ENCODE assay signal across 2 cellular contexts in the genomic region with DNA sequence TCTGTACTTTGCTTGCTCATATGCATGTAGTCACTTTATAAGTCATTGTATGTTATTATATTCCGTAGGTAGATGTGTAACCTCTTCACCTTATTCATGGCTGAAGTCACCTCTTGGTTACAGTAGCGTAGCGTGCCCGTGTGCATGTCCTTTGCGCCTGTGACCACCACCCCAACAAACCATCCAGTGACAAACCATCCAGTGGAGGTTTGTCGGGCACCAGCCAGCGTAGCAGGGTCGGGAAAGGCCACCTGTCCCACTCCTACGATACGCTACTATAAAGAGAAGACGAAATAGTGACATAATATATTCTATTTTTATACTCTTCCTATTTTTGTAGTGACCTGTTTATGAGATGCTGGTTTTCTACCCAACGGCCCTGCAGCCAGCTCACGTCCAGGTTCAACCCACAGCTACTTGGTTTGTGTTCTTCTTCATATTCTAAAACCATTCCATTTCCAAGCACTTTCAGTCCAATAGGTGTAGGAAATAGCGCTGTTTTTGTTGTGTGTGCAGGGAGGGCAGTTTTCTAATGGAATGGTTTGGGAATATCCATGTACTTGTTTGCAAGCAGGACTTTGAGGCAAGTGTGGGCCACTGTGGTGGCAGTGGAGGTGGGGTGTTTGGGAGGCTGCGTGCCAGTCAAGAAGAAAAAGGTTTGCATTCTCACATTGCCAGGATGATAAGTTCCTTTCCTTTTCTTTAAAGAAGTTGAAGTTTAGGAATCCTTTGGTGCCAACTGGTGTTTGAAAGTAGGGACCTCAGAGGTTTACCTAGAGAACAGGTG.
TF ChIP-seq lines count a peak whose summit lies in the region.

No MANE protein-coding gene starts in this region.

TF ChIP-seq in HCT116, 20 proteins besides CTCF, POLR2A, EP300 and RAD21:
- no peak for TF ChIP-seq SRF (IDR thresholded peaks at IDR 0.05; ENCODE audit: low read depth)
- TF ChIP-seq JUND (IDR thresholded peaks at IDR 0.05): peak; percentile 8; the same call in 1 of the 2 replicates
- peak; percentile 10; the same call in 1 of the 2 replicates for TF ChIP-seq POLR2AphosphoS5 (IDR thresholded peaks at IDR 0.05; ENCODE audit: low read depth, low read length)

TF ChIP-seq in K562, 482 proteins besides CTCF, POLR2A, EP300 and RAD21:
- TF ChIP-seq BHLHE40 (IDR thresholded peaks at IDR 0.05; ENCODE audit: low read length) (no peak), SRF (CRISPR knock-in tag; IDR thresholded peaks at IDR 0.05) (no peak), MCM5 (IDR thresholded peaks at IDR 0.05; ENCODE audit: low read depth) (no peak), ZBTB8A (IDR thresholded peaks at IDR 0.05; ENCODE audit: partially characterized antibody) (no peak), TGIF2 (CRISPR knock-in tag; IDR thresholded peaks at IDR 0.05) (no peak), KDM2B (CRISPR knock-in tag; IDR thresholded peaks at IDR 0.05) (no peak), KLF10 (CRISPR knock-in tag; IDR thresholded peaks at IDR 0.05) (no peak), ZBTB12 (CRISPR knock-in tag; IDR thresholded peaks at IDR 0.05) (no peak), CREBBP (IDR thresholded peaks at IDR 0.05; ENCODE audit: low read depth, low read length) (no peak), ZNF561 (CRISPR knock-in tag; conservative IDR thresholded peaks at IDR 0.05) (no peak), MEF2D (tag; conservative IDR thresholded peaks at IDR 0.05; ENCODE audit: low read depth) (no peak), RBM34 (IDR thresholded peaks at IDR 0.05; ENCODE audit: borderline replicate concordance, insufficient read depth, low read length) (no peak)
- TF ChIP-seq, protein P1, sequence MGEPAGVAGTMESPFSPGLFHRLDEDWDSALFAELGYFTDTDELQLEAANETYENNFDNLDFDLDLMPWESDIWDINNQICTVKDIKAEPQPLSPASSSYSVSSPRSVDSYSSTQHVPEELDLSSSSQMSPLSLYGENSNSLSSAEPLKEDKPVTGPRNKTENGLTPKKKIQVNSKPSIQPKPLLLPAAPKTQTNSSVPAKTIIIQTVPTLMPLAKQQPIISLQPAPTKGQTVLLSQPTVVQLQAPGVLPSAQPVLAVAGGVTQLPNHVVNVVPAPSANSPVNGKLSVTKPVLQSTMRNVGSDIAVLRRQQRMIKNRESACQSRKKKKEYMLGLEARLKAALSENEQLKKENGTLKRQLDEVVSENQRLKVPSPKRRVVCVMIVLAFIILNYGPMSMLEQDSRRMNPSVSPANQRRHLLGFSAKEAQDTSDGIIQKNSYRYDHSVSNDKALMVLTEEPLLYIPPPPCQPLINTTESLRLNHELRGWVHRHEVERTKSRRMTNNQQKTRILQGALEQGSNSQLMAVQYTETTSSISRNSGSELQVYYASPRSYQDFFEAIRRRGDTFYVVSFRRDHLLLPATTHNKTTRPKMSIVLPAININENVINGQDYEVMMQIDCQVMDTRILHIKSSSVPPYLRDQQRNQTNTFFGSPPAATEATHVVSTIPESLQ (CRISPR knock-in tag; IDR thresholded peaks at IDR 0.05): no peak
- TF ChIP-seq, protein P2, sequence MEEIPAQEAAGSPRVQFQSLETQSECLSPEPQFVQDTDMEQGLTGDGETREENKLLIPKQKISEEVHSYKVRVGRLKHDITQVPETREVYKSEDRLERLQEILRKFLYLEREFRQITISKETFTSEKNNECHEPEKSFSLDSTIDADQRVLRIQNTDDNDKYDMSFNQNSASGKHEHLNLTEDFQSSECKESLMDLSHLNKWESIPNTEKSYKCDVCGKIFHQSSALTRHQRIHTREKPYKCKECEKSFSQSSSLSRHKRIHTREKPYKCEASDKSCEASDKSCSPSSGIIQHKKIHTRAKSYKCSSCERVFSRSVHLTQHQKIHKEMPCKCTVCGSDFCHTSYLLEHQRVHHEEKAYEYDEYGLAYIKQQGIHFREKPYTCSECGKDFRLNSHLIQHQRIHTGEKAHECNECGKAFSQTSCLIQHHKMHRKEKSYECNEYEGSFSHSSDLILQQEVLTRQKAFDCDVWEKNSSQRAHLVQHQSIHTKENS (CRISPR knock-in tag; IDR thresholded peaks at IDR 0.05): no peak
